23 cellular contexts compared by ENCODE assay signal in genomic region chr7:134318443-134318842, GRCh38.
"Had no signal": no experiment of that assay in that cellular context is flagged by ENCODE, and none has a peak within 500 bp of the region (broad histone marks: within the 10 kb centered on the region; RNA-seq: fewer than 3 reads in every experiment).

No MANE protein-coding gene starts in this region.

- H3K4me3 Mint-ChIP-seq: nephron progenitor cell; stimulated activated naive CD8-positive, alpha-beta T cell treated with anti-CD3 and anti-CD28 coated beads, Interleukin-15, amount 100 ng/mL, for 72 hours had no signal

- H3K27ac ChIP-seq: coronary artery, esophagus squamous epithelium, lower lobe of right lung, pancreas, right lobe of liver, suprapubic skin, transverse colon, upper lobe of right lung, uterus had no signal

- DNase-seq: dermis blood vessel endothelial cell; effector memory CD4-positive, alpha-beta T cell; erythroblast; esophagus squamous epithelium; head of caudate nucleus; left ventricle myocardium superior; lower lobe of right lung; naive thymus-derived CD8-positive, alpha-beta T cell; nephron progenitor cell; occipital lobe; pancreas; right lobe of liver; small intestine; stimulated activated CD4-positive, alpha-beta T cell treated with anti-CD3 and anti-CD28 coated beads, Interleukin-15, amount 100 ng/mL, for 24 hours; stimulated activated CD4-positive, alpha-beta T cell treated with anti-CD3 and anti-CD28 coated beads, Interleukin-2, amount 100 ng/mL, for 48 hours; stimulated activated CD8-positive, alpha-beta memory T cell treated with anti-CD3 and anti-CD28 coated beads, Interleukin-4, amount 100 ng/mL, for 48 hours; stimulated activated naive CD4-positive, alpha-beta T cell; stimulated activated naive CD8-positive, alpha-beta T cell treated with anti-CD3 and anti-CD28 coated beads, Interleukin-15, amount 100 ng/mL, for 72 hours; transverse colon; upper lobe of right lung; uterus had no signal

- H3K36me3 ChIP-seq: esophagus squamous epithelium, lower lobe of right lung, pancreas, right lobe of liver, suprapubic skin, transverse colon, upper lobe of right lung, uterus had no signal

- H3K4me1 ChIP-seq: uterus had no signal

- H3K27ac Mint-ChIP-seq: nephron progenitor cell had no signal

- ATAC-seq: left ventricle myocardium superior; lower lobe of right lung; naive thymus-derived CD8-positive, alpha-beta T cell; pancreas; right lobe of liver; stimulated activated naive CD8-positive, alpha-beta T cell treated with anti-CD3 and anti-CD28 coated beads, Interleukin-15, amount 100 ng/mL, for 72 hours; upper lobe of right lung had no signal

- H3K36me3 Mint-ChIP-seq: naive thymus-derived CD8-positive, alpha-beta T cell had no signal

- H3K27me3 ChIP-seq: esophagus squamous epithelium, pancreas, right lobe of liver, transverse colon, uterus had no signal

- H3K9me3 ChIP-seq: esophagus squamous epithelium, lower lobe of right lung, pancreas, right lobe of liver, suprapubic skin, transverse colon, upper lobe of right lung, uterus had no signal

- H3K4me3 ChIP-seq: coronary artery, esophagus squamous epithelium, lower lobe of right lung, pancreas, right lobe of liver, suprapubic skin, transverse colon, upper lobe of right lung, uterus had no signal

- H3K9me3 Mint-ChIP-seq: naive thymus-derived CD8-positive, alpha-beta T cell; nephron progenitor cell; stimulated activated naive CD8-positive, alpha-beta T cell treated with anti-CD3 and anti-CD28 coated beads, Interleukin-15, amount 100 ng/mL, for 72 hours had no signal
